19 cellular contexts compared by ENCODE assay signal in the genomic region with DNA sequence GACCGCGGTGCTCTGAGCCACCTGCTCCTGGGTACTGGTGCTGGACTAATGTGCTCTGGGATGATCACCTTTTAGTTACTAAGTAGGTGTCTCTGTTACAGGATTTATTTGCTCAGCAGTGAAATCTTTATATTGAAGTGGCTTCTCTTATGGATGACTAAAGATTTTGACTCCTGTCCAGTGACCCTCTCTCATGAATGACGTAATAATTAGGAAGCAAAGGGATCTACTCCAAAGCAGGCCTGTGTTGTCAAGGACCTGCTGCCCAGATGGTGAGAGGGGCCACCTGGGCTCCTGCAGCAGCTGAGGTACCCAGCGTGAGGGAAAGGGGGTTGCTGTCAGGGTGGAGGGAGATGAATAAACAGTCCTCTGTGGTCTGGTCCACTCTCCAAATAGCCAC.
DNase-seq lines count a peak whose midpoint lies in the region; ATAC-seq and TF ChIP-seq lines count a peak whose summit lies in the region.
"Had no signal": no experiment of that assay in that cellular context is flagged by ENCODE, and none has a peak within 500 bp of the region (broad histone marks: within the 10 kb centered on the region; RNA-seq: fewer than 3 reads in every experiment).

No MANE protein-coding gene starts in this region.

- DNase-seq in NCI-H2171 treated with DMSO at 0.1 percent for 48 hours (lab: John Stamatoyannopoulos, UW) (peak; percentile 4), NCI-H2171 (lab: John Stamatoyannopoulos, UW) (no peak), COLO668 (lab: John Stamatoyannopoulos, UW; ENCODE audit: unreplicated experiment) (peak; percentile 39), NCI-H1092 treated with DMSO at 0.1 percent for 48 hours (lab: John Stamatoyannopoulos, UW) (peak; percentile 61), SHP77 treated with DMSO at 0.1 percent for 48 hours (lab: John Stamatoyannopoulos, UW) (peak; percentile 84), breast epithelium (ENCODE audit: low spot score in 2 of 2) (no peak)
- no peak for DNase-seq in activated naive CD4-positive, alpha-beta T cell treated with anti-CD3 and anti-CD28 coated beads, Interleukin-2, amount 10 ng/mL, durations not matched to agents 7 days and 5 days
- DNase-seq: COR-L47, DMS 273 treated with DMSO at 0.1 percent for 48 hours, EL, GM23248, HCEC 1CT, Karpas-422, NCI-H526, OCI-M1, SIG-M5 had no signal

- H3K27me3 ChIP-seq in breast epithelium, result no peaks in the 10 kb centered on the region

- H3K27ac Mint-ChIP-seq in activated naive CD4-positive, alpha-beta T cell treated with anti-CD3 and anti-CD28 coated beads, Interleukin-2, amount 10 ng/mL, durations not matched to agents 7 days and 5 days, result no peak overlapping the region
- H3K27ac Mint-ChIP-seq: B cell, IgD-negative memory B cell had no signal

- no peaks in the 10 kb centered on the region for H3K4me1 ChIP-seq in breast epithelium

- no peaks in the 10 kb centered on the region for H3K36me3 Mint-ChIP-seq in activated naive CD4-positive, alpha-beta T cell treated with anti-CD3 and anti-CD28 coated beads, Interleukin-2, amount 10 ng/mL, durations not matched to agents 7 days and 5 days

- H3K27ac ChIP-seq in breast epithelium, result no peak overlapping the region
- H3K27ac ChIP-seq: GM23248 had no signal

- H3K27me3 Mint-ChIP-seq in activated naive CD4-positive, alpha-beta T cell treated with anti-CD3 and anti-CD28 coated beads, Interleukin-2, amount 10 ng/mL, durations not matched to agents 7 days and 5 days, result no peaks in the 10 kb centered on the region
- H3K27me3 Mint-ChIP-seq: B cell, IgD-negative memory B cell had no signal

- TF ChIP-seq POLR2A in breast epithelium (IDR thresholded peaks at IDR 0.05), result no peak

- no peak for ATAC-seq in HG03175 (IDR thresholded peaks at IDR 0.05; ENCODE audit: unreplicated experiment)

- no peak for TF ChIP-seq CTCF in breast epithelium (IDR thresholded peaks at IDR 0.05)

- H3K4me3 Mint-ChIP-seq in activated naive CD4-positive, alpha-beta T cell treated with anti-CD3 and anti-CD28 coated beads, Interleukin-2, amount 10 ng/mL, durations not matched to agents 7 days and 5 days, result no peak overlapping the region
- H3K4me3 Mint-ChIP-seq: B cell, IgD-negative memory B cell had no signal

- H3K4me3 ChIP-seq in breast epithelium, result no peak overlapping the region
- H3K4me3 ChIP-seq: GM23248 had no signal

- intact Hi-C loops in breast epithelium (cut with DNase I; ENCODE audit: low total_unique reads), result no loop called here

- H3K9me3 ChIP-seq in breast epithelium, result no peaks in the 10 kb centered on the region

- H3K9me3 Mint-ChIP-seq in activated naive CD4-positive, alpha-beta T cell treated with anti-CD3 and anti-CD28 coated beads, Interleukin-2, amount 10 ng/mL, durations not matched to agents 7 days and 5 days, result peaks cover 7% of the 10 kb centered on the region

- no peaks in the 10 kb centered on the region for H3K4me1 Mint-ChIP-seq in activated naive CD4-positive, alpha-beta T cell treated with anti-CD3 and anti-CD28 coated beads, Interleukin-2, amount 10 ng/mL, durations not matched to agents 7 days and 5 days
- H3K4me1 Mint-ChIP-seq: B cell, IgD-negative memory B cell had no signal

- H3K36me3 ChIP-seq in breast epithelium, result no peaks in the 10 kb centered on the region

- CTCF ChIA-PET in activated naive CD4-positive, alpha-beta T cell treated with anti-CD3 and anti-CD28 coated beads, Interleukin-2, amount 10 ng/mL, durations not matched to agents 7 days and 5 days (lab: Charles Lee), result no interaction called here

Comparison
In these comparisons a context has a peak if more than half of its experiments do, and no peak if none do; other contexts are left out.
1. DNase-seq: peak in NCI-H2171 treated with DMSO at 0.1 percent for 48 hours (single experiment), COLO668 (single experiment), NCI-H1092 treated with DMSO at 0.1 percent for 48 hours (single experiment) and SHP77 treated with DMSO at 0.1 percent for 48 hours (single experiment); none in NCI-H2171 (single experiment), breast epithelium (0 of 2) and activated naive CD4-positive, alpha-beta T cell treated with anti-CD3 and anti-CD28 coated beads, Interleukin-2, amount 10 ng/mL, durations not matched to agents 7 days and 5 days (single experiment).